8 cellular contexts compared by ENCODE assay signal in the genomic region with DNA sequence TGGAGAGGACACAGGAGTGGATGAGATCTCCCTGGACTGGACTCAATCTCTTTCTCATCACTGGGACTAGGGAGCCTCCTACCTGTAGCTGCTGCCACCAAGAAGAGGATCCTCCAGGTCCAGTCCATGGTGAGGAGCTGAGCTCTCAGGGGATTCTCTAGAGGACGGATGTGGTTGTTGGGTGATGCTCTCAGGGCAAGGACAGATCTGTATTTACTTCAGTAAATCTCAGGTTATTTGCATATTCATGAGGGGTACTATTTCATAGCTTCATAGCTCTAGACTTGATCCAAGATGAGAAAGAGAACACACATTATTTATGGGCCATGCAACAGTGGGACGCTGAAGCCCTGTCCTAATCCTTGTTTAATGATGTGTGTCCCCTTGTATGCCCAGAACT.
DNase-seq lines count a peak whose midpoint lies in the region; ATAC-seq lines count a peak whose summit lies in the region.
"Not testable (repeated sequence)": the region's sequence is repeated elsewhere in the genome, so short reads cannot be mapped to it uniquely, and the experiment has no call there.

No MANE protein-coding gene starts in this region.

- H3K4me3 Mint-ChIP-seq in activated CD8-positive, alpha-beta memory T cell treated with anti-CD3 and anti-CD28 coated beads, Interleukin-2, amount 10 ng/mL, durations not matched to agents 7 days and 5 days; naive thymus-derived CD8-positive, alpha-beta T cell: not testable (repeated sequence)

- not testable (repeated sequence) for DNase-seq in activated CD8-positive, alpha-beta memory T cell treated with anti-CD3 and anti-CD28 coated beads, Interleukin-2, amount 10 ng/mL, durations not matched to agents 7 days and 5 days; naive thymus-derived CD8-positive, alpha-beta T cell

- H3K9me3 Mint-ChIP-seq in activated CD8-positive, alpha-beta memory T cell treated with anti-CD3 and anti-CD28 coated beads, Interleukin-2, amount 10 ng/mL, durations not matched to agents 7 days and 5 days (ENCODE audit: low read depth); naive thymus-derived CD8-positive, alpha-beta T cell: not testable (repeated sequence)

- peak; percentile 76 for ATAC-seq in GM18502 (IDR thresholded peaks at IDR 0.05; ENCODE audit: poor library complexity, unreplicated experiment)
- ATAC-seq in GM19035 (IDR thresholded peaks at IDR 0.05; ENCODE audit: unreplicated experiment): peak; percentile 85
- peak; percentile 79 for ATAC-seq in GM21390 (IDR thresholded peaks at IDR 0.05; ENCODE audit: unreplicated experiment)
- peak; percentile 67 for ATAC-seq in HG02642 (IDR thresholded peaks at IDR 0.05; ENCODE audit: poor library complexity, unreplicated experiment)
- ATAC-seq in HG03060 (IDR thresholded peaks at IDR 0.05; ENCODE audit: low read depth, unreplicated experiment): peak; percentile 68
- ATAC-seq in HG03442 (IDR thresholded peaks at IDR 0.05; ENCODE audit: unreplicated experiment): peak; percentile 65
- peak; percentile 71 for ATAC-seq in activated CD8-positive, alpha-beta memory T cell treated with anti-CD3 and anti-CD28 coated beads, Interleukin-2, amount 10 ng/mL, durations not matched to agents 7 days and 5 days
- peak; percentile 69 to 82 for ATAC-seq in naive thymus-derived CD8-positive, alpha-beta T cell

- H3K27ac Mint-ChIP-seq in activated CD8-positive, alpha-beta memory T cell treated with anti-CD3 and anti-CD28 coated beads, Interleukin-2, amount 10 ng/mL, durations not matched to agents 7 days and 5 days; naive thymus-derived CD8-positive, alpha-beta T cell: not testable (repeated sequence)

- POLR2A ChIA-PET in naive thymus-derived CD8-positive, alpha-beta T cell (lab: Charles Lee): not testable (repeated sequence)

- not testable (repeated sequence) for H3K4me1 Mint-ChIP-seq in activated CD8-positive, alpha-beta memory T cell treated with anti-CD3 and anti-CD28 coated beads, Interleukin-2, amount 10 ng/mL, durations not matched to agents 7 days and 5 days; naive thymus-derived CD8-positive, alpha-beta T cell

- CTCF ChIA-PET in activated CD8-positive, alpha-beta memory T cell treated with anti-CD3 and anti-CD28 coated beads, Interleukin-2, amount 10 ng/mL, durations not matched to agents 7 days and 5 days (lab: Charles Lee): not testable (repeated sequence)

- H3K27me3 Mint-ChIP-seq in activated CD8-positive, alpha-beta memory T cell treated with anti-CD3 and anti-CD28 coated beads, Interleukin-2, amount 10 ng/mL, durations not matched to agents 7 days and 5 days; naive thymus-derived CD8-positive, alpha-beta T cell: not testable (repeated sequence)

- not testable (repeated sequence) for H3K36me3 Mint-ChIP-seq in activated CD8-positive, alpha-beta memory T cell treated with anti-CD3 and anti-CD28 coated beads, Interleukin-2, amount 10 ng/mL, durations not matched to agents 7 days and 5 days; naive thymus-derived CD8-positive, alpha-beta T cell
